2 cellular contexts compared by ENCODE assay signal in the genomic region with DNA sequence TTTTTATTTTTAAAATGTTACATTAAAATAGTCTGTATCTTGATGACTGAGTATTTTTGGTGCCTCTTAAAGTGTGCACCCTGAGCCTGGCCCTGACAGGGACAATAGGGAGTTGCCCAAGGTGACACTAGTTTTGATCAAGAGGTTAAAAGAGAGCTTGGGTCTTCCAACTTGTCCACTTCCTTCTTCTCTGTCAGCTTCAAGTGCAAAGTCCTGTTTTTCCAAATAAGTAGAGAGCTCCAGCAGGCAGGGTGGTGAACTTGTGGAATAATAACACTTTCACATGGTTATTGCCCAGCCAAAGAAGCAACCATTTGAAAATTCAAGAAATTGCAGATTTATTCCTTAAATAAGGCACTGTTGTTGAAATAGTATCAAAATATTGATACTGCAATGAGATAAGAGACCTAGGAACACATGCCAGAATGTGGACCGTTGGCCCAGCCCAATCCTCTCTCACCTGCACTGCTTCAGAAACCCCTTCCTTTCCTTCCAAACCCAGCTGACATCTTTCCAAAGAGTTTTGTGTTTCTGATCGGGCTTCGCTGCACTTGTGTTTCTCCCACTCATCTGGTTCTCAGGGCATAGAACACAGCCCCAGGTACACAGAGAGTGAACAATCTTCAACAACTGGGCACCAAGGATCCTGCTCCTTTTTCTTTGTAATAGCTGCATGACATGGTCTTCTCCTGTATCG.
TF ChIP-seq lines count a peak whose summit lies in the region.

No MANE protein-coding gene starts in this region.

TF ChIP-seq in SK-N-SH, 30 proteins besides CTCF, POLR2A, EP300 and RAD21 (continued from another document):
- no peak for TF ChIP-seq FOXM1 (IDR thresholded peaks at IDR 0.05; ENCODE audit: low read depth)
- no peak for TF ChIP-seq PBX3 (IDR thresholded peaks at IDR 0.05)
- TF ChIP-seq FOSL2 (IDR thresholded peaks at IDR 0.05; ENCODE audit: borderline replicate concordance, low read depth): no peak

TF ChIP-seq in SK-N-SH treated with all-trans-retinoic acid at 6 μM for 48 hours, 23 proteins besides CTCF, POLR2A, EP300 and RAD21:
- TF ChIP-seq, protein P1, sequence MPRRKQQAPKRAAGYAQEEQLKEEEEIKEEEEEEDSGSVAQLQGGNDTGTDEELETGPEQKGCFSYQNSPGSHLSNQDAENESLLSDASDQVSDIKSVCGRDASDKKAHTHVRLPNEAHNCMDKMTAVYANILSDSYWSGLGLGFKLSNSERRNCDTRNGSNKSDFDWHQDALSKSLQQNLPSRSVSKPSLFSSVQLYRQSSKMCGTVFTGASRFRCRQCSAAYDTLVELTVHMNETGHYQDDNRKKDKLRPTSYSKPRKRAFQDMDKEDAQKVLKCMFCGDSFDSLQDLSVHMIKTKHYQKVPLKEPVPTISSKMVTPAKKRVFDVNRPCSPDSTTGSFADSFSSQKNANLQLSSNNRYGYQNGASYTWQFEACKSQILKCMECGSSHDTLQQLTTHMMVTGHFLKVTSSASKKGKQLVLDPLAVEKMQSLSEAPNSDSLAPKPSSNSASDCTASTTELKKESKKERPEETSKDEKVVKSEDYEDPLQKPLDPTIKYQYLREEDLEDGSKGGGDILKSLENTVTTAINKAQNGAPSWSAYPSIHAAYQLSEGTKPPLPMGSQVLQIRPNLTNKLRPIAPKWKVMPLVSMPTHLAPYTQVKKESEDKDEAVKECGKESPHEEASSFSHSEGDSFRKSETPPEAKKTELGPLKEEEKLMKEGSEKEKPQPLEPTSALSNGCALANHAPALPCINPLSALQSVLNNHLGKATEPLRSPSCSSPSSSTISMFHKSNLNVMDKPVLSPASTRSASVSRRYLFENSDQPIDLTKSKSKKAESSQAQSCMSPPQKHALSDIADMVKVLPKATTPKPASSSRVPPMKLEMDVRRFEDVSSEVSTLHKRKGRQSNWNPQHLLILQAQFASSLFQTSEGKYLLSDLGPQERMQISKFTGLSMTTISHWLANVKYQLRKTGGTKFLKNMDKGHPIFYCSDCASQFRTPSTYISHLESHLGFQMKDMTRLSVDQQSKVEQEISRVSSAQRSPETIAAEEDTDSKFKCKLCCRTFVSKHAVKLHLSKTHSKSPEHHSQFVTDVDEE (CRISPR knock-in tag; IDR thresholded peaks at IDR 0.05): no peak
- no peak for TF ChIP-seq GLIS3 (CRISPR knock-in tag; IDR thresholded peaks at IDR 0.05)
- TF ChIP-seq RARB (CRISPR knock-in tag; IDR thresholded peaks at IDR 0.05): no peak
- no peak for TF ChIP-seq ZNF8 (CRISPR knock-in tag; IDR thresholded peaks at IDR 0.05)
- no peak for TF ChIP-seq ISL1 (CRISPR knock-in tag; IDR thresholded peaks at IDR 0.05)
- TF ChIP-seq, protein P2, sequence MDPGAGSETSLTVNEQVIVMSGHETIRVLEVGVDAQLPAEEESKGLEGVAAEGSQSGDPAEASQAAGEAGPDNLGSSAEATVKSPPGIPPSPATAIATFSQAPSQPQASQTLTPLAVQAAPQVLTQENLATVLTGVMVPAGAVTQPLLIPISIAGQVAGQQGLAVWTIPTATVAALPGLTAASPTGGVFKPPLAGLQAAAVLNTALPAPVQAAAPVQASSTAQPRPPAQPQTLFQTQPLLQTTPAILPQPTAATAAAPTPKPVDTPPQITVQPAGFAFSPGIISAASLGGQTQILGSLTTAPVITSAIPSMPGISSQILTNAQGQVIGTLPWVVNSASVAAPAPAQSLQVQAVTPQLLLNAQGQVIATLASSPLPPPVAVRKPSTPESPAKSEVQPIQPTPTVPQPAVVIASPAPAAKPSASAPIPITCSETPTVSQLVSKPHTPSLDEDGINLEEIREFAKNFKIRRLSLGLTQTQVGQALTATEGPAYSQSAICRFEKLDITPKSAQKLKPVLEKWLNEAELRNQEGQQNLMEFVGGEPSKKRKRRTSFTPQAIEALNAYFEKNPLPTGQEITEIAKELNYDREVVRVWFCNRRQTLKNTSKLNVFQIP (CRISPR knock-in tag; IDR thresholded peaks at IDR 0.05; ENCODE audit: borderline replicate concordance, low read depth): no peak
- no peak for TF ChIP-seq CSRNP3 (CRISPR knock-in tag; IDR thresholded peaks at IDR 0.05)
- TF ChIP-seq TOX (CRISPR knock-in tag; IDR thresholded peaks at IDR 0.05; ENCODE audit: borderline replicate concordance): no peak
- TF ChIP-seq ZNF70 (CRISPR knock-in tag; IDR thresholded peaks at IDR 0.05): no peak
- no peak for TF ChIP-seq ESRRG (CRISPR knock-in tag; IDR thresholded peaks at IDR 0.05)
- no peak for TF ChIP-seq ZNF565 (CRISPR knock-in tag; conservative IDR thresholded peaks at IDR 0.05; ENCODE audit: low read depth)
- no peak for TF ChIP-seq BACH2 (CRISPR knock-in tag; IDR thresholded peaks at IDR 0.05; ENCODE audit: borderline replicate concordance)
- TF ChIP-seq OSR1 (CRISPR knock-in tag; IDR thresholded peaks at IDR 0.05): no peak
- no peak for TF ChIP-seq TCF4 (CRISPR knock-in tag; IDR thresholded peaks at IDR 0.05; ENCODE audit: borderline replicate concordance)
- no peak for TF ChIP-seq CSDC2 (CRISPR knock-in tag; IDR thresholded peaks at IDR 0.05)
